Comparison of ENCODE assay signal across 8 cellular contexts in the genomic region with DNA sequence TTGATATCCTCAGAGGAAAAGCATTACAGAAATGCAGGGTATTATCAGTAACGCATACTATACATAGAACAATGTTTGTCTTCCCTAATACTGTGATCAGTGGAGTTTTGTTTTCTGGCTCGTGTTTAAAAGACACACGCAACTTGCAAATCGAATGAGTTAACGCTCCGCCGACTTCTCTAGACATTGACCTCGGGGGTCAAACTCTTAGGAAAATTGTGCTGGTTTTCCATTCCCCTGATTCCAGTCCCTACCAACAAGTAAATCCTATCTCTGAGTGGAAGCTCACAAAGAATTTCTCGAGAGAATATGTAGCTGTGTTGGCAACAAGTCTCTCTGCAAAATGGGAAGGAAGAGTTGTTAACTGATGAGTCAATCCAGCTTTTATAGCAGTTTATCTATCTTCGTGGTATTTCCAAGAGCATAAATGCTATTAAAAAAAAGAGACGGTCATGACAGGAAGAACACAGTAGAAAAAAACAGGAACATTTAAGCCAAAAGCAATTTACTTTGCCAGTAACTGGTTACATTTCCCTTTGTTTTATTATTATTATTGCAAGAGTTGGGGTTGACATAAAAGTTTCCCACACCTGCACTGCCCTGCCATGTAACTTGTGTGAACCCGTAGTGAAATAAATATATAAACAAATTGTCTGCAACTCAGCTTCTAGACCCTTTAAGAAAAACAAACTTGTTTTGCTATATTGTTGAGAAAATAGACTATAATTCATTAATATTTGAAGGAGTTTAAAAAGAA.
A peak's percentile ranks its signal among the peaks of the same experiment; 100 is the strongest.
DNase-seq lines count a peak whose midpoint lies in the region; ATAC-seq and TF ChIP-seq lines count a peak whose summit lies in the region.

No MANE protein-coding gene starts in this region.

- H3K36me3 Mint-ChIP-seq in effector memory CD8-positive, alpha-beta T cell (ENCODE audit: insufficient read depth), result peaks cover 13% of the 10 kb centered on the region
- H3K36me3 Mint-ChIP-seq in naive thymus-derived CD8-positive, alpha-beta T cell, result peaks cover 0 to 8% (median 7%) of the 10 kb centered on the region in 3 donors

- H3K36me3 ChIP-seq in Panc1 (ENCODE audit: control insufficient read depth, insufficient read depth, low read length), result no peaks in the 10 kb centered on the region

- peaks cover 79% of the 10 kb centered on the region for H3K4me1 ChIP-seq in Panc1 (ENCODE audit: control insufficient read depth, insufficient read depth, low read length)

- CTCF ChIA-PET in Panc1 (lab: Charles Lee), result interaction anchor here (0.7 kb wide), 1 partner anchor 215 kb away, joined by 3 read pairs; no protein-coding TSS in a partner anchor

- H3K27ac ChIP-seq in Panc1 (ENCODE audit: low read length), result peak overlapping the region; percentile 87

- ATAC-seq in GM18909 (IDR thresholded peaks at IDR 0.05; ENCODE audit: poor library complexity, unreplicated experiment) (peak; percentile 0), Panc1 (no peak), GM18867 (IDR thresholded peaks at IDR 0.05; ENCODE audit: unreplicated experiment) (no peak), GM21526 (IDR thresholded peaks at IDR 0.05; ENCODE audit: low FRiP score, unreplicated experiment) (no peak), GM19023 (IDR thresholded peaks at IDR 0.05; ENCODE audit: unreplicated experiment) (no peak)
- ATAC-seq in effector memory CD8-positive, alpha-beta T cell (replicated peaks), result no peak
- ATAC-seq in naive thymus-derived CD8-positive, alpha-beta T cell, result no peak

- intact Hi-C loops in Panc1 (cut with micrococcal nuclease; ENCODE audit: unreplicated experiment), result loop anchor here (5.0 kb wide), 1 partner anchor 144 kb away; the partner anchor contains the start of gene ARID5B

- H3K9me3 ChIP-seq in Panc1 (ENCODE audit: control insufficient read depth, insufficient read depth, low read depth, low read length), result no peaks in the 10 kb centered on the region

- H3K4me3 ChIP-seq in Panc1 (ENCODE audit: low read depth in 2 of 2, low read length in 2 of 2), result peak overlapping the region; percentile 9 to 36

- no peak for DNase-seq in Panc1 (ENCODE audit: low read depth, low spot score)
- no peak for DNase-seq in effector memory CD8-positive, alpha-beta T cell
- no peak for DNase-seq in naive thymus-derived CD8-positive, alpha-beta T cell
- no peak for DNase-seq in DMS79 treated with DMSO at 0.1 percent for 48 hours (lab: John Stamatoyannopoulos, UW)

- no peaks in the 10 kb centered on the region for H3K9me3 Mint-ChIP-seq in effector memory CD8-positive, alpha-beta T cell
- H3K9me3 Mint-ChIP-seq in naive thymus-derived CD8-positive, alpha-beta T cell, result no peaks in the 10 kb centered on the region

- H3K27me3 Mint-ChIP-seq in effector memory CD8-positive, alpha-beta T cell, result no peaks in the 10 kb centered on the region
- H3K27me3 Mint-ChIP-seq in naive thymus-derived CD8-positive, alpha-beta T cell, result no peaks in the 10 kb centered on the region

- H3K27ac Mint-ChIP-seq in effector memory CD8-positive, alpha-beta T cell, result peak overlapping the region; percentile 97
- H3K27ac Mint-ChIP-seq in naive thymus-derived CD8-positive, alpha-beta T cell, result peak overlapping the region in 8 of 10 donors; percentile 2 to 97 (median 52)

- no TSS peak for BruUV-seq in Panc1 (replicated peaks; lab: Mats Ljungman, UMichigan)

- no peaks in the 10 kb centered on the region for H3K27me3 ChIP-seq in Panc1 (ENCODE audit: control insufficient read depth, insufficient read depth, low read length)

- TF ChIP-seq CTCF in Panc1 (IDR thresholded peaks at IDR 0.05), result no peak

- POLR2A ChIA-PET in Panc1 (lab: Charles Lee), result no interaction called here
- POLR2A ChIA-PET in naive thymus-derived CD8-positive, alpha-beta T cell (lab: Charles Lee), result interaction anchor here (1.0 kb wide), 1 partner anchor 8 kb away, joined by 3 read pairs; no protein-coding TSS in a partner anchor

- H3K4me3 Mint-ChIP-seq in effector memory CD8-positive, alpha-beta T cell, result peak overlapping the region; percentile 81 to 91
- peak overlapping the region in 4 of 10 donors; percentile 5 to 66 (median 44) for H3K4me3 Mint-ChIP-seq in naive thymus-derived CD8-positive, alpha-beta T cell

- peaks cover 61 to 88% of the 10 kb centered on the region in 2 donors for H3K4me1 Mint-ChIP-seq in effector memory CD8-positive, alpha-beta T cell (ENCODE audit: low read depth in 2 of 2)
- H3K4me1 Mint-ChIP-seq in naive thymus-derived CD8-positive, alpha-beta T cell, result peaks cover 21 to 98% (median 83%) of the 10 kb centered on the region in 4 donors

- in situ Hi-C loops in Panc1 (cut with HindIII; ENCODE audit: low pct_unique_long_range_greater_than_20kb, low sequenced_read_pairs), result no loop called here
